In genomic region chrX:44876076-44876475, GRCh38 we compare ENCODE assay signal across 9 cellular contexts. TPM values are rescaled to one million over a fixed set of nuclear protein-coding genes. Genes with fewer than 3 reads are reported as not detected.
DNase-seq lines count a peak whose midpoint lies in the region; ATAC-seq and TF ChIP-seq lines count a peak whose summit lies in the region.
"Had no signal": no experiment of that assay in that cellular context is flagged by ENCODE, and none has a peak within 500 bp of the region (broad histone marks: within the 10 kb centered on the region; RNA-seq: fewer than 3 reads in every experiment).

No MANE protein-coding gene starts in this region.

- intact Hi-C loops in activated naive CD4-positive, alpha-beta T cell treated with anti-CD3 and anti-CD28 coated beads for 36 hours (cut with micrococcal nuclease) = loop anchor here (10.0 kb wide), 1 partner anchor 631 kb away; no protein-coding TSS in a partner anchor

- TF ChIP-seq CTCF in GM20000 (IDR thresholded peaks at IDR 0.05; ENCODE audit: extremely low read depth, missing control alignments) = no peak

- ATAC-seq in activated CD8-positive, alpha-beta T cell treated with anti-CD3 and anti-CD28 coated beads, Interleukin-2, amount 10 ng/mL, durations not matched to agents 7 days and 5 days = no peak

- H3K9me3 ChIP-seq in iPS-20b (ENCODE audit: insufficient read depth, low read depth, low read length) (no peaks in the 10 kb centered on the region), thymus (ENCODE audit: control insufficient read depth) (no peaks in the 10 kb centered on the region)

- POLR2A ChIA-PET in activated CD8-positive, alpha-beta T cell treated with anti-CD3 and anti-CD28 coated beads, Interleukin-2, amount 10 ng/mL, durations not matched to agents 7 days and 5 days (lab: Charles Lee) = no interaction called here

- H3K27me3 ChIP-seq in iPS-20b (ENCODE audit: insufficient read depth, low read length) (no peaks in the 10 kb centered on the region), thymus (ENCODE audit: control insufficient read depth, insufficient read depth) (no peaks in the 10 kb centered on the region)

- H3K27ac ChIP-seq in iPS-20b (ENCODE audit: low read length) (no peak overlapping the region), thymus (ENCODE audit: low read depth) (no peak overlapping the region)

- H3K4me3 ChIP-seq in iPS-20b (ENCODE audit: low read length) (peak overlapping the region; percentile 36; the same call in 1 of the 2 replicates), thymus (ENCODE audit: low read length) (peak overlapping the region; percentile 21)

- no peaks in the 10 kb centered on the region; the same call in 1 of the 2 replicates for H3K4me1 ChIP-seq in iPS-20b (ENCODE audit: insufficient read depth, low read length)
- H3K4me1 ChIP-seq in thymus (ENCODE audit: control insufficient read depth, insufficient read depth, low read length) = no peaks in the 10 kb centered on the region

- H3K4me3 Mint-ChIP-seq in activated naive CD4-positive, alpha-beta T cell treated with anti-CD3 and anti-CD28 coated beads for 36 hours = peak overlapping the region; percentile 62
- H3K4me3 Mint-ChIP-seq in activated CD8-positive, alpha-beta T cell treated with anti-CD3 and anti-CD28 coated beads, Interleukin-2, amount 10 ng/mL, durations not matched to agents 7 days and 5 days = peak overlapping the region; percentile 96

- H3K4me1 Mint-ChIP-seq in activated naive CD4-positive, alpha-beta T cell treated with anti-CD3 and anti-CD28 coated beads for 36 hours (ENCODE audit: low read depth) = peaks cover 17% of the 10 kb centered on the region
- peaks cover 11% of the 10 kb centered on the region for H3K4me1 Mint-ChIP-seq in activated CD8-positive, alpha-beta T cell treated with anti-CD3 and anti-CD28 coated beads, Interleukin-2, amount 10 ng/mL, durations not matched to agents 7 days and 5 days (ENCODE audit: low read depth)

- H3K36me3 ChIP-seq in iPS-20b (ENCODE audit: insufficient read depth, low read depth, low read length) = peaks cover 4% of the 10 kb centered on the region; the same call in 1 of the 2 replicates
- H3K36me3 ChIP-seq in thymus (ENCODE audit: control insufficient read depth, insufficient read depth) = no peaks in the 10 kb centered on the region

- H3K27ac Mint-ChIP-seq in activated naive CD4-positive, alpha-beta T cell treated with anti-CD3 and anti-CD28 coated beads for 36 hours = no peak overlapping the region
- no peak overlapping the region for H3K27ac Mint-ChIP-seq in activated CD8-positive, alpha-beta T cell treated with anti-CD3 and anti-CD28 coated beads, Interleukin-2, amount 10 ng/mL, durations not matched to agents 7 days and 5 days

- H3K36me3 Mint-ChIP-seq in activated naive CD4-positive, alpha-beta T cell treated with anti-CD3 and anti-CD28 coated beads for 36 hours (ENCODE audit: low read depth) = peaks cover 6% of the 10 kb centered on the region
- H3K36me3 Mint-ChIP-seq in activated CD8-positive, alpha-beta T cell treated with anti-CD3 and anti-CD28 coated beads, Interleukin-2, amount 10 ng/mL, durations not matched to agents 7 days and 5 days (ENCODE audit: low read depth) = peaks cover 12% of the 10 kb centered on the region

- DNase-seq in activated naive CD4-positive, alpha-beta T cell treated with anti-CD3 and anti-CD28 coated beads for 36 hours = no peak
- no peak for DNase-seq in activated naive CD4-positive, alpha-beta T cell treated with Interleukin-2 at 50 U/mL for 16 hours
- no peak for DNase-seq in activated CD8-positive, alpha-beta T cell treated with anti-CD3 and anti-CD28 coated beads, Interleukin-2, amount 10 ng/mL, durations not matched to agents 7 days and 5 days
- DNase-seq in 8988T (no peak), germinal center (ENCODE audit: low spot score) (no peak), GM20000 (ENCODE audit: low spot score) (no peak)
- DNase-seq: NCI-H748 treated with DMSO at 0.1 percent for 48 hours had no signal

- WGBS in thymus = 42% methylated on average over 4 of the region's 4 CpGs

- no peaks in the 10 kb centered on the region for H3K27me3 Mint-ChIP-seq in activated naive CD4-positive, alpha-beta T cell treated with anti-CD3 and anti-CD28 coated beads for 36 hours (ENCODE audit: low read depth)
- no peaks in the 10 kb centered on the region for H3K27me3 Mint-ChIP-seq in activated CD8-positive, alpha-beta T cell treated with anti-CD3 and anti-CD28 coated beads, Interleukin-2, amount 10 ng/mL, durations not matched to agents 7 days and 5 days (ENCODE audit: low read depth)

- H3K9ac ChIP-seq in iPS-20b (ENCODE audit: low read depth, low read length) = 0 out of 2 replicates have a peak overlapping the region, but pooled peaks have one; percentile 15

- H3K9me3 Mint-ChIP-seq in activated naive CD4-positive, alpha-beta T cell treated with anti-CD3 and anti-CD28 coated beads for 36 hours = no peaks in the 10 kb centered on the region
- H3K9me3 Mint-ChIP-seq in activated CD8-positive, alpha-beta T cell treated with anti-CD3 and anti-CD28 coated beads, Interleukin-2, amount 10 ng/mL, durations not matched to agents 7 days and 5 days (ENCODE audit: insufficient read depth) = no peaks in the 10 kb centered on the region

- CTCF ChIA-PET in activated naive CD4-positive, alpha-beta T cell treated with anti-CD3 and anti-CD28 coated beads for 36 hours (lab: Charles Lee) = no interaction called here
- CTCF ChIA-PET in activated CD8-positive, alpha-beta T cell treated with anti-CD3 and anti-CD28 coated beads, Interleukin-2, amount 10 ng/mL, durations not matched to agents 7 days and 5 days (lab: Charles Lee) = interaction anchor here (1.6 kb wide), 1 partner anchor 194 kb away, joined by 5 read pairs; no protein-coding TSS in a partner anchor

RNA-seq across cellular contexts. Expression of gene KDM6A, which starts 3.1 kb away (rescaled TPM):
- 10 to 100 TPM; 21.5 to 22.5 TPM for total RNA-seq in activated naive CD4-positive, alpha-beta T cell treated with anti-CD3 and anti-CD28 coated beads for 36 hours
- total RNA-seq in activated CD8-positive, alpha-beta T cell treated with anti-CD3 and anti-CD28 coated beads, Interleukin-2, amount 10 ng/mL, durations not matched to agents 7 days and 5 days = 10 to 100 TPM; 24.5 to 24.7 TPM
- 20.9 TPM for polyA plus RNA-seq in thymus

RNA-seq across cellular contexts. Expression of gene DUSP21, which starts 32.3 kb away (rescaled TPM):
- total RNA-seq in activated naive CD4-positive, alpha-beta T cell treated with anti-CD3 and anti-CD28 coated beads for 36 hours = not detected
- not detected for total RNA-seq in activated CD8-positive, alpha-beta T cell treated with anti-CD3 and anti-CD28 coated beads, Interleukin-2, amount 10 ng/mL, durations not matched to agents 7 days and 5 days
- not detected for polyA plus RNA-seq in thymus
